Comparison of ENCODE assay signal across 1 cellular context in genomic region chr19:45601115-45601514, GRCh38.
TF ChIP-seq lines count a peak whose summit lies in the region.

No MANE protein-coding gene starts in this region.

TF ChIP-seq in H1, 55 proteins besides CTCF, POLR2A, EP300 and RAD21:
- no peak for TF ChIP-seq RBBP5 (IDR thresholded peaks at IDR 0.05; ENCODE audit: borderline replicate concordance, low read depth, low read length)
- TF ChIP-seq BCL11A (IDR thresholded peaks at IDR 0.05; ENCODE audit: low read depth in 2 of 2, low read length in 2 of 2), result no peak
- TF ChIP-seq RNF2 (IDR thresholded peaks at IDR 0.05; ENCODE audit: borderline replicate concordance, low read depth, low read length, missing control alignments, poor library complexity, severe bottlenecking), result no peak
- TF ChIP-seq GTF2F1 (IDR thresholded peaks at IDR 0.05; ENCODE audit: borderline replicate concordance, low read depth, low read length), result no peak
- no peak for TF ChIP-seq POLR2AphosphoS5 (IDR thresholded peaks at IDR 0.05; ENCODE audit: low read depth, low read length)
- TF ChIP-seq JUN (IDR thresholded peaks at IDR 0.05; ENCODE audit: low read depth, low read length), result no peak
- no peak for TF ChIP-seq EZH2 (IDR thresholded peaks at IDR 0.05; ENCODE audit: low read depth, low read length, severe bottlenecking)
- no peak for TF ChIP-seq USF2 (IDR thresholded peaks at IDR 0.05; ENCODE audit: low read length)
- no peak for TF ChIP-seq CTBP2 (IDR thresholded peaks at IDR 0.05; ENCODE audit: borderline replicate concordance, insufficient read depth, insufficient read length, low read length)
- TF ChIP-seq KDM5A (IDR thresholded peaks at IDR 0.05; ENCODE audit: low read length), result no peak
- TF ChIP-seq NANOG (IDR thresholded peaks at IDR 0.05; ENCODE audit: insufficient read depth, low read depth, low read length, poor library complexity, severe bottlenecking), result no peak
TF ChIP-seq in H1: peak in this region for 0.
